In the genomic region with DNA sequence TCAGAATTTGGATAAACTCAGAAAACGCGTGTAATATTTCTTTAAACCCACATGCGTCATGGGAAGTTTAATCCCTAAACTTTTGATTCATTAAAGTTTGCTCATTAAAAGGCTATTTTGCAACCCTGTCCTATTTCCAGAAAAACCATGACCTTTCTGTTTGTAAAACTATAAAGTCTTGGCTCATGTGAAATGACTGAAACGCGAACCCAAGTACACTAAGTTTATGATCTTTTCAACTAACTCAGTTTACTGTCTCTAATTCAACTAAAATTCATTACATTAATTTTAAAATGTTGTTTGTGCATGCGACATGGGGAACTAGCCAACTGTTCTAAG, we compare ENCODE assay signal across 22 cellular contexts.
"Had no signal": no experiment of that assay in that cellular context is flagged by ENCODE, and none has a peak within 500 bp of the region (broad histone marks: within the 10 kb centered on the region; RNA-seq: fewer than 3 reads in every experiment).

No MANE protein-coding gene starts in this region.

- DNase-seq: activated CD4-positive, CD25-positive, alpha-beta regulatory T cell treated with anti-CD3 and anti-CD28 coated beads, Interleukin-2, amount 50 U/mL, for 72 hours; activated CD8-positive, alpha-beta memory T cell treated with anti-CD3 and anti-CD28 coated beads, Interleukin-2, amount 50 U/mL, for 4 hours; activated T-cell treated with anti-CD3 and anti-CD28 coated beads, Interleukin-2, amount 50 U/mL, for 24 hours; central memory CD4-positive, alpha-beta T cell; effector memory CD4-positive, alpha-beta T cell; foreskin keratinocyte; immature natural killer cell; left lung; natural killer cell; retina; stimulated activated CD4-positive, alpha-beta T cell treated with anti-CD3 and anti-CD28 coated beads, Interleukin-1b, Interleukin-23, amount 100 ng/mL, for 48 hours; substantia nigra; T-helper 1 cell; tibial artery; WERI-Rb-1 had no signal

- H3K9me3 ChIP-seq: esophagus muscularis mucosa, left lung, tibial artery had no signal

- H3K27ac ChIP-seq: esophagus muscularis mucosa, foreskin keratinocyte, left lung, skin epidermis, tibial artery, WERI-Rb-1 had no signal

- H3K36me3 ChIP-seq: left lung had no signal

- H3K4me3 ChIP-seq: esophagus muscularis mucosa, left lung, skin epidermis, tibial artery had no signal

- H3K4me1 ChIP-seq: foreskin keratinocyte had no signal

- H3K27me3 ChIP-seq: esophagus muscularis mucosa, foreskin keratinocyte, left lung, tibial artery had no signal

- FAIRE-seq: astrocyte, colon, TTC549 had no signal

- ATAC-seq: activated naive CD4-positive, alpha-beta T cell treated with anti-CD3 and anti-CD28 coated beads, Interleukin-2, amount 50 U/mL, for 72 hours; activated T-helper 17 cell treated with anti-CD3 and anti-CD28 coated beads, Interleukin-2, amount 50 U/mL, for 72 hours; foreskin keratinocyte; left lung; natural killer cell had no signal
